Comparison of ENCODE assay signal across 1 cellular context in genomic region chr9:92377904-92378303, GRCh38.
TF ChIP-seq lines count a peak whose summit lies in the region.

No MANE protein-coding gene starts in this region.

TF ChIP-seq in K562, 482 proteins besides CTCF, POLR2A, EP300 and RAD21:
- no peak for TF ChIP-seq HEY1 (CRISPR knock-in tag; IDR thresholded peaks at IDR 0.05; ENCODE audit: borderline replicate concordance)
- no peak for TF ChIP-seq E2F1 (CRISPR knock-in tag; IDR thresholded peaks at IDR 0.05)
- TF ChIP-seq ASH1L (IDR thresholded peaks at IDR 0.05; ENCODE audit: borderline replicate concordance, low read depth, partially characterized antibody) = no peak
- no peak for TF ChIP-seq KLF16 (IDR thresholded peaks at IDR 0.05)
- no peak for TF ChIP-seq SREBF1 (IDR thresholded peaks at IDR 0.05; ENCODE audit: borderline replicate concordance, low read depth, low read length)
- TF ChIP-seq CHCHD3 (CRISPR knock-in tag; IDR thresholded peaks at IDR 0.05) = no peak
- TF ChIP-seq RFX5 (IDR thresholded peaks at IDR 0.05; ENCODE audit: low read depth, low read length) = no peak
- TF ChIP-seq ZNF311 (CRISPR knock-in tag; IDR thresholded peaks at IDR 0.05) = no peak
